ENCODE assay signal across 32 cellular contexts in the genomic region with DNA sequence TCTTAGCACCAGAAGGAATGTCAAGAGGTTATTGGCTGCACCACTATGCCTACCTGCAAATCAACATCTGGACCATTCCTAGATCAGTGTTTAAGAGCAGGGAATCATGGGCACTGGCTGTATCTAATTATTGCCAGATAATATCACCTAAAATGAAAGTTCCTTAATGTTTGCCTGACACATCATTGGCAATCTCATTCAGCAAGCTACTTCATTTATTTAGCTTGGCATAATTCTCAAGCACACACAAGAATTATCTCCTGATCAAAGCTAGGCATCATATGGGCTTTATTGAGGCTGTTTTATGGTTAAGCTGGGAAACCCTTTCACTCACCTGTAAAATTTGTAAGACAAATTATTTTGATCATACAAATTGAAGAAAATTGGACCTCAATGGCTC.
"Had no signal": no experiment of that assay in that cellular context is flagged by ENCODE, and none has a peak within 500 bp of the region (broad histone marks: within the 10 kb centered on the region; RNA-seq: fewer than 3 reads in every experiment).

No MANE protein-coding gene starts in this region.

- H3K4me1 ChIP-seq: adrenal gland, body of pancreas, breast epithelium had no signal

- H3K9me3 ChIP-seq: adrenal gland, body of pancreas, breast epithelium, MG63 had no signal

- H2AFZ ChIP-seq: PC-9 had no signal

- H3K4me2 ChIP-seq: PC-9 had no signal

- H3K27ac ChIP-seq: adrenal gland, body of pancreas, breast epithelium, PC-9, RWPE1 had no signal

- H3K4me3 ChIP-seq: adrenal gland, body of pancreas, breast epithelium, K562, MG63, PC-9 had no signal

- DNase-seq: activated CD4-positive, alpha-beta T cell treated with anti-CD3 and anti-CD28 coated beads for 36 hours; activated CD4-positive, alpha-beta T cell treated with anti-CD3 and anti-CD28 coated beads, Interleukin-2, amount 10 ng/mL, durations not matched to agents 7 days and 5 days; activated CD4-positive, alpha-beta T cell treated with anti-CD3 and anti-CD28 coated beads, Interleukin-2, amount 50 U/mL, for 48 hours; activated CD8-positive, alpha-beta T cell treated with anti-CD3 and anti-CD28 coated beads, Interleukin-2, amount 10 ng/mL, durations not matched to agents 7 days and 5 days; activated gamma-delta T cell; activated naive CD4-positive, alpha-beta T cell treated with anti-CD3 and anti-CD28 coated beads for 36 hours; activated T-cell treated with anti-CD3 and anti-CD28 coated beads, Interleukin-2, amount 50 U/mL, for 24 hours; adrenal gland; body of pancreas; MG63; NCI-H1048; NCI-H1436 treated with DMSO at 0.1 percent for 48 hours; NCI-H1694 treated with DMSO at 0.1 percent for 48 hours; NCI-H2029; NCI-H2227 treated with DMSO at 0.1 percent for 48 hours; NCI-H446; NCI-H510A treated with DMSO at 0.1 percent for 48 hours; NCI-H69; NCI-H82; NK-92 treated with Interleukin-12 subunit alpha and Interleukin-12 subunit beta, amount 100 ng/mL, for 24 hours; PC-9; SIG-M5 had no signal

- H3K27me3 ChIP-seq: adrenal gland, body of pancreas, breast epithelium, MG63 had no signal

- FAIRE-seq: astrocyte, K562, RCC 7860, TTC549 had no signal

- H3K36me3 ChIP-seq: adrenal gland, breast epithelium, MG63 had no signal

- ATAC-seq: activated CD4-positive, alpha-beta T cell treated with anti-CD3 and anti-CD28 coated beads for 36 hours; activated CD4-positive, CD25-positive, alpha-beta regulatory T cell treated with anti-CD3 and anti-CD28 coated beads, Interleukin-2, amount 50 U/mL, for 24 hours; activated CD8-positive, alpha-beta T cell treated with anti-CD3 and anti-CD28 coated beads, Interleukin-2, amount 10 ng/mL, durations not matched to agents 7 days and 5 days; activated naive CD4-positive, alpha-beta T cell treated with anti-CD3 and anti-CD28 coated beads, Interleukin-2, amount 50 U/mL, for 72 hours; body of pancreas; K562; Right ventricle myocardium inferior; WTC11 had no signal
